28 cellular contexts compared by ENCODE assay signal in the genomic region with DNA sequence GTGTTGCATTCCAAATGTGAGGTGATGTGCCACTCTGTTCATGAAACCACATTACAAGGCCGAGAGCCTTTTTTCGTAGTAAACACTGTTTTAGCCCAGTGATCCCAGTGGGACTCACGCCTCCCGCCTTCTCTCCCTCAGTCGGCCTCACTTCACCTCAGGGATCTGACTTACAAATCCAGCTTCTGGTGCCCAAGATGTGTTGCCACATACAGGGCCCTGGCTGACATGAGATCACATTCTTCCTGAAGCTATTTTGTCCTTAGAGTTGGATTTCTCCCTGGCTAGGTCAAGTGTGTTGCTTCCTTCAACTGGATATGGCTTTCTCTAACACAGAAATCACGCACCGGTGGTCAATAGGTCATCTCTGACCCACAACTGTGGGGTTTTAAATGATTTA.
"Had no signal": no experiment of that assay in that cellular context is flagged by ENCODE, and none has a peak within 500 bp of the region (broad histone marks: within the 10 kb centered on the region; RNA-seq: fewer than 3 reads in every experiment).

No MANE protein-coding gene starts in this region.

- H3K4me3 ChIP-seq: ascending aorta, cardiac muscle cell had no signal

- H3K27ac ChIP-seq: ascending aorta, cardiac muscle cell, VCaP had no signal

- H3K27me3 ChIP-seq: ascending aorta had no signal

- ATAC-seq: activated CD8-positive, alpha-beta memory T cell treated with anti-CD3 and anti-CD28 coated beads, Interleukin-2, amount 10 ng/mL, durations not matched to agents 7 days and 5 days; activated CD8-positive, alpha-beta T cell treated with anti-CD3 and anti-CD28 coated beads, Interleukin-2, amount 10 ng/mL, durations not matched to agents 7 days and 5 days; activated naive CD8-positive, alpha-beta T cell treated with anti-CD3 and anti-CD28 coated beads, Interleukin-2, amount 50 U/mL, for 24 hours; T-cell; T-helper 17 cell had no signal

- DNase-seq: activated B cell treated with CpG ODN at 0.5 μM for 24 hours; activated CD4-positive, alpha-beta memory T cell treated with anti-CD3 and anti-CD28 coated beads, Interleukin-2, amount 10 ng/mL, durations not matched to agents 7 days and 5 days; activated CD4-positive, alpha-beta T cell treated with anti-CD3 and anti-CD28 coated beads for 4 hours; activated CD4-positive, alpha-beta T cell treated with anti-CD3 and anti-CD28 coated beads, Interleukin-2, amount 10 ng/mL, durations not matched to agents 24 days and 14 days; activated CD4-positive, alpha-beta T cell treated with anti-CD3 and anti-CD28 coated beads, Interleukin-2, amount 50 U/mL, for 1 hour; activated CD4-positive, alpha-beta T cell treated with anti-CD3 and anti-CD28 coated beads, Interleukin-2, amount 50 U/mL, for 4 hours; activated CD4-positive, CD25-positive, alpha-beta regulatory T cell treated with anti-CD3 and anti-CD28 coated beads, Interleukin-2, amount 50 U/mL, for 72 hours; activated CD8-positive, alpha-beta memory T cell treated with anti-CD3 and anti-CD28 coated beads for 24 hours; activated CD8-positive, alpha-beta memory T cell treated with anti-CD3 and anti-CD28 coated beads, Interleukin-2, amount 10 ng/mL, durations not matched to agents 7 days and 5 days; activated CD8-positive, alpha-beta memory T cell treated with anti-CD3 and anti-CD28 coated beads, Interleukin-2, amount 50 U/mL, for 48 hours; activated CD8-positive, alpha-beta T cell treated with anti-CD3 and anti-CD28 coated beads, Interleukin-2, amount 10 ng/mL, durations not matched to agents 7 days and 5 days; activated effector memory CD4-positive, alpha-beta T cell treated with Interleukin-2 at 50 U/mL for 16 hours; activated gamma-delta T cell; activated naive CD4-positive, alpha-beta T cell treated with anti-CD3 and anti-CD28 coated beads, Interleukin-2, amount 10 ng/mL, durations not matched to agents 7 days and 5 days; activated naive CD4-positive, alpha-beta T cell treated with Interleukin-2 at 50 U/mL for 16 hours; activated naive CD8-positive, alpha-beta T cell treated with anti-CD3 and anti-CD28 coated beads, Interleukin-2, amount 10 ng/mL, durations not matched to agents 7 days and 5 days; activated naive CD8-positive, alpha-beta T cell treated with anti-CD3 and anti-CD28 coated beads, Interleukin-2, amount 50 U/mL, for 24 hours; activated T-cell treated with anti-CD3 and anti-CD28 coated beads, Interleukin-2, amount 50 U/mL, for 24 hours; activated T-cell treated with anti-CD3 and anti-CD28 coated beads, Interleukin-2, amount 50 U/mL, for 48 hours; amygdala; anterior cingulate cortex; central memory CD4-positive, alpha-beta T cell; T-cell; T-helper 17 cell; T-helper 9 cell had no signal

- H3K9me3 ChIP-seq: ascending aorta had no signal

- H3K4me1 ChIP-seq: ascending aorta had no signal

- H3K36me3 ChIP-seq: ascending aorta, cardiac muscle cell had no signal
